In the genomic region with DNA sequence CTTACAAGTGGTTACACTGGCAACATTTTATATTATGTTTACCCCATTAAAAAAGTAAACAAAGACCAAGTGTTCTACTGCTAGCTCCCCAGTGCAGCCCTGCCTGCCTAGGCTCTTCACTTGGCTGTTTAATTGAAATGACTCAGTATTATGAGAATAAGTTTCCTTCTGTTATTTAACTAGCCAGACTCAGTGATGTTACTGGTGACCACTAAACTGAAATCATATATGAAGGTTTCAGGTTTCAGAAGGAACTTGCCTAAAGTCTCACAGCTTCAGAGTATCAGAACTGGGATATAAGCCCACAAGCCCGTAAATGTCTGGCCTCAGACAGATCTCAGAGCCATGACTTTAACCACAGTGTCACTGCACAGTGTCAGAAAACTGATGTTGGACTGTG, we compare ENCODE assay signal across 18 cellular contexts.
"Had no signal": no experiment of that assay in that cellular context is flagged by ENCODE, and none has a peak within 500 bp of the region (broad histone marks: within the 10 kb centered on the region; RNA-seq: fewer than 3 reads in every experiment).

No MANE protein-coding gene starts in this region.

- DNase-seq: activated CD4-positive, alpha-beta T cell treated with anti-CD3 and anti-CD28 coated beads, Interleukin-2, amount 50 U/mL, for 48 hours; activated gamma-delta T cell; colonic mucosa; endodermal cell; foreskin keratinocyte; glutamatergic neuron; hypothalamus; nephron progenitor cell; stimulated activated CD4-positive, alpha-beta T cell treated with anti-CD3 and anti-CD28 coated beads, Interleukin-12 subunit alpha, Interleukin-12 subunit beta, amount 100 ng/mL, for 4 hours; stimulated activated CD4-positive, alpha-beta T cell treated with anti-CD3 and anti-CD28 coated beads, Interleukin-1b, Interleukin-23, amount 100 ng/mL, for 48 hours; stimulated activated naive CD4-positive, alpha-beta T cell treated with Interleukin-2 at 50 U/mL for 16 hours; transverse colon; uterus had no signal

- H3K9me3 ChIP-seq: ascending aorta, colonic mucosa, prostate gland, right atrium auricular region, transverse colon, uterus had no signal

- H3K27me3 ChIP-seq: ascending aorta, colonic mucosa, right atrium auricular region, transverse colon, uterus had no signal

- H3K27ac ChIP-seq: ascending aorta, colonic mucosa, foreskin keratinocyte, prostate gland, right atrium auricular region, transverse colon, uterus had no signal

- ATAC-seq: foreskin keratinocyte, left lobe of liver had no signal

- H3K36me3 ChIP-seq: ascending aorta, colonic mucosa, prostate gland, right atrium auricular region, transverse colon, uterus had no signal

- H3K4me1 ChIP-seq: ascending aorta, colonic mucosa, foreskin keratinocyte, prostate gland, right atrium auricular region, transverse colon, uterus had no signal

- H3K4me3 ChIP-seq: ascending aorta, colonic mucosa, lung, prostate gland, right atrium auricular region, transverse colon, uterus had no signal
